ENCODE assay signal across 8 cellular contexts in the genomic region with DNA sequence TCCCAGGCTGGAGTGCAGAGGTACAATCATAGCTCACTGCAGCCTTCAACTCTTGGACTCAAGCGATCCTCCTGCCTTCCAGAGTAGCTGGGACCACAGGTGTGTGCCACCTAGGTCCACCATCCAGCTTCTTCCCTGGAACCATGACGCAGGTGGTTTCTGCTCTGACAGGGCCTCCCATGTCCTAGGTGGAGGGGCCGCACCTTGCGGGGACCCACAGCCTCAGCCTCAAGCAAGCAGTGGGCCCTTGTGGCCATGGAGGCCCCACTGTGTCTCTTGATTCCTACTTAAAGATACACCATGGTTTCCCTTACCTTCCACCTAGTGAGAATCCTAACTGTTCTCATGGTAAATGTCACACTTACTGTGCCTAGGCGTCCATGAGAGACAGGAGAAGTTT. TPM values are rescaled to one million over a fixed set of nuclear protein-coding genes. Genes with fewer than 3 reads are reported as not detected.
"Had no signal": no experiment of that assay in that cellular context is flagged by ENCODE, and none has a peak within 500 bp of the region (broad histone marks: within the 10 kb centered on the region; RNA-seq: fewer than 3 reads in every experiment).

No MANE protein-coding gene starts in this region.

- ATAC-seq: GM23338, HCT116, K562 had no signal

- H3K4me3 ChIP-seq: GM23338, HAP-1, K562 had no signal

- H3K4me2 ChIP-seq: GM23338 had no signal

- H2AFZ ChIP-seq: GM23338 had no signal

- DNase-seq: HFFc6, IMR-90 had no signal

- H3K36me3 ChIP-seq: HAP-1 had no signal

RNA-seq across cellular contexts. Expression of a gene that starts 6.9 kb away (rescaled TPM):
- total RNA-seq: H4, HT-29 had no signal

RNA-seq across cellular contexts. Expression of a gene that starts 19.3 kb away (rescaled TPM):
- total RNA-seq: HT-29 had no signal
